ENCODE assay signal across 15 cellular contexts in genomic region chr12:93950321-93950720, GRCh38.
DNase-seq lines count a peak whose midpoint lies in the region; ATAC-seq and TF ChIP-seq lines count a peak whose summit lies in the region.
"Had no signal": no experiment of that assay in that cellular context is flagged by ENCODE, and none has a peak within 500 bp of the region (broad histone marks: within the 10 kb centered on the region; RNA-seq: fewer than 3 reads in every experiment).

No MANE protein-coding gene starts in this region.

- TF ChIP-seq CTCF in chondrocyte (IDR thresholded peaks at IDR 0.05) (no peak), fibroblast of the aortic adventitia (IDR thresholded peaks at IDR 0.05; ENCODE audit: insufficient read depth, low read length) (no peak), colonic mucosa (IDR thresholded peaks at IDR 0.05) (no peak)

- intact Hi-C loops in colonic mucosa (cut with DNase I) = no loop called here

- H3K27ac ChIP-seq in colonic mucosa = no peak overlapping the region
- H3K27ac ChIP-seq: BLaER1 had no signal

- peaks cover 42% of the 10 kb centered on the region for H3K4me1 Mint-ChIP-seq in chondrocyte (ENCODE audit: low read depth)
- H3K4me1 Mint-ChIP-seq: IgD-negative memory B cell had no signal

- no peaks in the 10 kb centered on the region for H3K4me1 ChIP-seq in colonic mucosa
- H3K4me1 ChIP-seq: BLaER1 had no signal

- H3K9me3 Mint-ChIP-seq in chondrocyte (ENCODE audit: low read depth) = peaks cover 12% of the 10 kb centered on the region

- no peak for ATAC-seq in GM19351 (IDR thresholded peaks at IDR 0.05; ENCODE audit: unreplicated experiment)
- ATAC-seq: GM12878 had no signal

- no peak overlapping the region for H3K4me3 Mint-ChIP-seq in chondrocyte (ENCODE audit: unreplicated experiment)
- H3K4me3 Mint-ChIP-seq: CD4-positive, CD25-positive, alpha-beta regulatory T cell; H9; IgD-negative memory B cell had no signal

- H3K36me3 Mint-ChIP-seq in chondrocyte (ENCODE audit: low read depth) = peaks cover 4% of the 10 kb centered on the region

- no peaks in the 10 kb centered on the region for H3K36me3 ChIP-seq in colonic mucosa
- H3K36me3 ChIP-seq: BLaER1 had no signal

- H3K27me3 Mint-ChIP-seq in chondrocyte (ENCODE audit: low read depth) = no peaks in the 10 kb centered on the region

- no peak overlapping the region for H3K9ac ChIP-seq in colonic mucosa (ENCODE audit: low read depth in 2 of 2, low read length in 2 of 2)
- H3K9ac ChIP-seq: BLaER1 had no signal

- DNase-seq in GM03348 (ENCODE audit: low spot score) = peak; percentile 29
- no peak for DNase-seq in chondrocyte (ENCODE audit: low spot score)
- peak; percentile 68 for DNase-seq in fibroblast of the aortic adventitia (ENCODE audit: low read depth)
- DNase-seq in stromal cell of bone marrow (ENCODE audit: low read depth) = peak; percentile 54
- no peak for DNase-seq in colonic mucosa
- no peak for DNase-seq in HT-29 (ENCODE audit: low spot score)
- DNase-seq: AML-193; CD4-positive, CD25-positive, alpha-beta regulatory T cell; DMS 273 treated with DMSO at 0.1 percent for 48 hours; GOT3; H9 had no signal

- no peak overlapping the region for H3K4me3 ChIP-seq in fibroblast of the aortic adventitia (ENCODE audit: low read depth, low read length)
- no peak overlapping the region for H3K4me3 ChIP-seq in colonic mucosa
- H3K4me3 ChIP-seq: BLaER1, GM12878 had no signal

- H3K9me3 ChIP-seq in colonic mucosa = no peaks in the 10 kb centered on the region

- no peaks in the 10 kb centered on the region for H3K27me3 ChIP-seq in colonic mucosa
- H3K27me3 ChIP-seq: BLaER1 had no signal

- H3K27ac Mint-ChIP-seq in chondrocyte (ENCODE audit: unreplicated experiment) = peak overlapping the region; percentile 81
- H3K27ac Mint-ChIP-seq: CD4-positive, CD25-positive, alpha-beta regulatory T cell; H9; IgD-negative memory B cell had no signal

Comparison
In these comparisons a context has a peak if more than half of its experiments do, and no peak if none do; other contexts are left out.
1. DNase-seq: peak in GM03348 (single experiment), fibroblast of the aortic adventitia (single experiment) and stromal cell of bone marrow (single experiment); none in chondrocyte (single experiment), colonic mucosa (single experiment) and HT-29 (single experiment).